In the genomic region with DNA sequence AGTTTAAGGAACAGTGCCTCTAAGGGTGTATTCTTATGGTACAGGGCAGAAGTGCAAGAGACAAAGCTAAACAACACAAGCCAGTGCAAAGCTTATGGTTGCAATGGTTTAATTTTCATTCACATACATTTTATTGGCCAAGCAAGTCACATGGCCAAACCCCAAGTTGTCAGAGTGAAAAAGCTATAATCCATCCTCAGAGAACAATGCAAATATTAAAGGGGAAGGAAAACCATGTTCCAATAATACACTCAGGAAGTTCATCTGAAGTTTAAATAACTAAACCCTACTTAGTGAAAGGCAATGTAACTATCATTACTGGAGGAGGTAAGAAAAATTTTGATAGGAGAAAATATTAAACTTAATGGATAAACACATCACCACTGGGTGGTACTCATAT, we compare ENCODE assay signal across 28 cellular contexts. TPM values are rescaled to one million over a fixed set of nuclear protein-coding genes. Genes with fewer than 3 reads are reported as not detected.
DNase-seq lines count a peak whose midpoint lies in the region; ATAC-seq and TF ChIP-seq lines count a peak whose summit lies in the region.
"Had no signal": no experiment of that assay in that cellular context is flagged by ENCODE, and none has a peak within 500 bp of the region (broad histone marks: within the 10 kb centered on the region; RNA-seq: fewer than 3 reads in every experiment).

No MANE protein-coding gene starts in this region.

- TF ChIP-seq CTCF in RWPE2 (IDR thresholded peaks at IDR 0.05; ENCODE audit: poor library complexity, severe bottlenecking) (no peak), transverse colon (IDR thresholded peaks at IDR 0.05) (no peak)

- in situ Hi-C loops in transverse colon (cut with MboI; ENCODE audit: low pct_ligation_motif_present in 1 of 4, low pct_unique_long_range_greater_than_20kb in 1 of 4, low sequenced_read_pairs in 3 of 4), result no loop called here

- no peak for TF ChIP-seq POLR2A in transverse colon (IDR thresholded peaks at IDR 0.05)

- peak; percentile 41 for ATAC-seq in GM18868 (IDR thresholded peaks at IDR 0.05; ENCODE audit: unreplicated experiment)
- ATAC-seq in HG03060 (IDR thresholded peaks at IDR 0.05; ENCODE audit: low read depth, unreplicated experiment), result peak; percentile 35
- no peak for ATAC-seq in RWPE2 (ENCODE audit: low read depth)
- no peak for ATAC-seq in SK-N-SH treated with all-trans-retinoic acid at 6 μM for 48 hours
- ATAC-seq: activated CD4-positive, CD25-positive, alpha-beta regulatory T cell treated with anti-CD3 and anti-CD28 coated beads, Interleukin-2, amount 50 U/mL, for 24 hours; activated T-helper 17 cell treated with anti-CD3 and anti-CD28 coated beads, Interleukin-2, amount 50 U/mL, for 72 hours; effector memory CD8-positive, alpha-beta T cell; esophagus mucosa; foreskin keratinocyte; HCT116; right cardiac atrium; T-cell had no signal

- no peaks in the 10 kb centered on the region for H3K9me3 ChIP-seq in RWPE2 (ENCODE audit: severe bottlenecking)
- no peaks in the 10 kb centered on the region for H3K9me3 ChIP-seq in transverse colon
- H3K9me3 ChIP-seq: breast epithelium, colonic mucosa, SJCRH30 had no signal

- intact Hi-C loops in transverse colon (cut with DNase I; ENCODE audit: low total_unique reads), result no loop called here

- H3K4me1 ChIP-seq in RWPE2 (ENCODE audit: insufficient read depth, poor library complexity, severe bottlenecking), result peaks cover 32% of the 10 kb centered on the region
- H3K4me1 ChIP-seq in transverse colon, result peaks cover 0 to 27% (median 5%) of the 10 kb centered on the region in 4 donors
- H3K4me1 ChIP-seq: breast epithelium, colonic mucosa, foreskin keratinocyte had no signal

- H3K36me3 ChIP-seq in RWPE2 (ENCODE audit: low read depth) (no peaks in the 10 kb centered on the region), transverse colon (no peaks in the 10 kb centered on the region)
- H3K36me3 ChIP-seq: breast epithelium, colonic mucosa, SJCRH30 had no signal

- DNase-seq in RWPE2 (ENCODE audit: low spot score), result no peak
- DNase-seq in lung microvascular endothelial cell (ENCODE audit: low read depth in 2 of 2), result peak; percentile 81 to 93
- DNase-seq in transverse colon, result no peak
- no peak for DNase-seq in activated naive CD4-positive, alpha-beta T cell treated with anti-CD3 and anti-CD28 coated beads, Interleukin-2, amount 50 U/mL, for 16 hours
- DNase-seq: activated CD4-positive, alpha-beta memory T cell treated with anti-CD3 and anti-CD28 coated beads for 36 hours; amygdala; CD4-positive, alpha-beta memory T cell; colonic mucosa; effector memory CD8-positive, alpha-beta T cell; foreskin keratinocyte; mesenchymal stem cell; NCI-H1694 treated with DMSO at 0.1 percent for 48 hours; NCI-H2171; NCI-H510A treated with DMSO at 0.1 percent for 48 hours; right cardiac atrium; SJCRH30; stimulated activated CD4-positive, alpha-beta T cell treated with anti-CD3 and anti-CD28 coated beads, Interleukin-2, amount 100 ng/mL, for 48 hours; substantia nigra; T-cell had no signal

- peak overlapping the region; percentile 43 for H3K27ac ChIP-seq in RWPE2 (ENCODE audit: poor library complexity, severe bottlenecking)
- no peak overlapping the region for H3K27ac ChIP-seq in transverse colon
- H3K27ac ChIP-seq: breast epithelium, colonic mucosa, foreskin keratinocyte, HL-60, SJCRH30 had no signal

- no peak for TF ChIP-seq EP300 in transverse colon (IDR thresholded peaks at IDR 0.05; ENCODE audit: low read depth)

- H3K4me3 ChIP-seq in RWPE2 (ENCODE audit: severe bottlenecking), result no peak overlapping the region
- no peak overlapping the region for H3K4me3 ChIP-seq in transverse colon
- H3K4me3 ChIP-seq: breast epithelium, colonic mucosa, SJCRH30 had no signal

- H3K27me3 ChIP-seq in RWPE2 (ENCODE audit: insufficient read depth, poor library complexity, severe bottlenecking) (no peaks in the 10 kb centered on the region), transverse colon (no peaks in the 10 kb centered on the region)
- H3K27me3 ChIP-seq: breast epithelium, colonic mucosa, foreskin keratinocyte, SJCRH30 had no signal

TF ChIP-seq in SK-N-SH treated with all-trans-retinoic acid at 6 μM for 48 hours, 23 proteins besides CTCF, POLR2A, EP300 and RAD21 (continues in another document):
- TF ChIP-seq ARNTL (CRISPR knock-in tag; IDR thresholded peaks at IDR 0.05; ENCODE audit: borderline replicate concordance, low read depth) (no peak), BACH2 (CRISPR knock-in tag; IDR thresholded peaks at IDR 0.05; ENCODE audit: borderline replicate concordance) (no peak), ZNF565 (CRISPR knock-in tag; conservative IDR thresholded peaks at IDR 0.05; ENCODE audit: low read depth) (no peak), ZNF70 (CRISPR knock-in tag; IDR thresholded peaks at IDR 0.05) (no peak), OSR1 (CRISPR knock-in tag; IDR thresholded peaks at IDR 0.05) (no peak), TCF4 (CRISPR knock-in tag; IDR thresholded peaks at IDR 0.05; ENCODE audit: borderline replicate concordance) (no peak), ZC3H10 (CRISPR knock-in tag; IDR thresholded peaks at IDR 0.05) (no peak), ZFP3 (CRISPR knock-in tag; IDR thresholded peaks at IDR 0.05) (no peak), CSDC2 (CRISPR knock-in tag; IDR thresholded peaks at IDR 0.05) (no peak), ESRRG (CRISPR knock-in tag; IDR thresholded peaks at IDR 0.05) (no peak), PPARA (CRISPR knock-in tag; IDR thresholded peaks at IDR 0.05; ENCODE audit: borderline replicate concordance) (no peak), ISL1 (CRISPR knock-in tag; IDR thresholded peaks at IDR 0.05) (no peak)
- TF ChIP-seq, protein P1, sequence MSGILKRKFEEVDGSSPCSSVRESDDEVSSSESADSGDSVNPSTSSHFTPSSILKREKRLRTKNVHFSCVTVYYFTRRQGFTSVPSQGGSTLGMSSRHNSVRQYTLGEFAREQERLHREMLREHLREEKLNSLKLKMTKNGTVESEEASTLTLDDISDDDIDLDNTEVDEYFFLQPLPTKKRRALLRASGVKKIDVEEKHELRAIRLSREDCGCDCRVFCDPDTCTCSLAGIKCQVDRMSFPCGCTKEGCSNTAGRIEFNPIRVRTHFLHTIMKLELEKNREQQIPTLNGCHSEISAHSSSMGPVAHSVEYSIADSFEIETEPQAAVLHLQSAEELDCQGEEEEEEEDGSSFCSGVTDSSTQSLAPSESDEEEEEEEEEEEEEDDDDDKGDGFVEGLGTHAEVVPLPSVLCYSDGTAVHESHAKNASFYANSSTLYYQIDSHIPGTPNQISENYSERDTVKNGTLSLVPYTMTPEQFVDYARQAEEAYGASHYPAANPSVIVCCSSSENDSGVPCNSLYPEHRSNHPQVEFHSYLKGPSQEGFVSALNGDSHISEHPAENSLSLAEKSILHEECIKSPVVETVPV (CRISPR knock-in tag; IDR thresholded peaks at IDR 0.05), result no peak
- TF ChIP-seq, protein P2, sequence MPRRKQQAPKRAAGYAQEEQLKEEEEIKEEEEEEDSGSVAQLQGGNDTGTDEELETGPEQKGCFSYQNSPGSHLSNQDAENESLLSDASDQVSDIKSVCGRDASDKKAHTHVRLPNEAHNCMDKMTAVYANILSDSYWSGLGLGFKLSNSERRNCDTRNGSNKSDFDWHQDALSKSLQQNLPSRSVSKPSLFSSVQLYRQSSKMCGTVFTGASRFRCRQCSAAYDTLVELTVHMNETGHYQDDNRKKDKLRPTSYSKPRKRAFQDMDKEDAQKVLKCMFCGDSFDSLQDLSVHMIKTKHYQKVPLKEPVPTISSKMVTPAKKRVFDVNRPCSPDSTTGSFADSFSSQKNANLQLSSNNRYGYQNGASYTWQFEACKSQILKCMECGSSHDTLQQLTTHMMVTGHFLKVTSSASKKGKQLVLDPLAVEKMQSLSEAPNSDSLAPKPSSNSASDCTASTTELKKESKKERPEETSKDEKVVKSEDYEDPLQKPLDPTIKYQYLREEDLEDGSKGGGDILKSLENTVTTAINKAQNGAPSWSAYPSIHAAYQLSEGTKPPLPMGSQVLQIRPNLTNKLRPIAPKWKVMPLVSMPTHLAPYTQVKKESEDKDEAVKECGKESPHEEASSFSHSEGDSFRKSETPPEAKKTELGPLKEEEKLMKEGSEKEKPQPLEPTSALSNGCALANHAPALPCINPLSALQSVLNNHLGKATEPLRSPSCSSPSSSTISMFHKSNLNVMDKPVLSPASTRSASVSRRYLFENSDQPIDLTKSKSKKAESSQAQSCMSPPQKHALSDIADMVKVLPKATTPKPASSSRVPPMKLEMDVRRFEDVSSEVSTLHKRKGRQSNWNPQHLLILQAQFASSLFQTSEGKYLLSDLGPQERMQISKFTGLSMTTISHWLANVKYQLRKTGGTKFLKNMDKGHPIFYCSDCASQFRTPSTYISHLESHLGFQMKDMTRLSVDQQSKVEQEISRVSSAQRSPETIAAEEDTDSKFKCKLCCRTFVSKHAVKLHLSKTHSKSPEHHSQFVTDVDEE (CRISPR knock-in tag; IDR thresholded peaks at IDR 0.05), result no peak
- TF ChIP-seq, protein P3, sequence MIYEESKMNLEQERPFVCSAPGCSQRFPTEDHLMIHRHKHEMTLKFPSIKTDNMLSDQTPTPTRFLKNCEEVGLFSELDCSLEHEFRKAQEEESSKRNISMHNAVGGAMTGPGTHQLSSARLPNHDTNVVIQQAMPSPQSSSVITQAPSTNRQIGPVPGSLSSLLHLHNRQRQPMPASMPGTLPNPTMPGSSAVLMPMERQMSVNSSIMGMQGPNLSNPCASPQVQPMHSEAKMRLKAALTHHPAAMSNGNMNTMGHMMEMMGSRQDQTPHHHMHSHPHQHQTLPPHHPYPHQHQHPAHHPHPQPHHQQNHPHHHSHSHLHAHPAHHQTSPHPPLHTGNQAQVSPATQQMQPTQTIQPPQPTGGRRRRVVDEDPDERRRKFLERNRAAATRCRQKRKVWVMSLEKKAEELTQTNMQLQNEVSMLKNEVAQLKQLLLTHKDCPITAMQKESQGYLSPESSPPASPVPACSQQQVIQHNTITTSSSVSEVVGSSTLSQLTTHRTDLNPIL (CRISPR knock-in tag; IDR thresholded peaks at IDR 0.05; ENCODE audit: low read depth), result no peak
- TF ChIP-seq, protein P4, sequence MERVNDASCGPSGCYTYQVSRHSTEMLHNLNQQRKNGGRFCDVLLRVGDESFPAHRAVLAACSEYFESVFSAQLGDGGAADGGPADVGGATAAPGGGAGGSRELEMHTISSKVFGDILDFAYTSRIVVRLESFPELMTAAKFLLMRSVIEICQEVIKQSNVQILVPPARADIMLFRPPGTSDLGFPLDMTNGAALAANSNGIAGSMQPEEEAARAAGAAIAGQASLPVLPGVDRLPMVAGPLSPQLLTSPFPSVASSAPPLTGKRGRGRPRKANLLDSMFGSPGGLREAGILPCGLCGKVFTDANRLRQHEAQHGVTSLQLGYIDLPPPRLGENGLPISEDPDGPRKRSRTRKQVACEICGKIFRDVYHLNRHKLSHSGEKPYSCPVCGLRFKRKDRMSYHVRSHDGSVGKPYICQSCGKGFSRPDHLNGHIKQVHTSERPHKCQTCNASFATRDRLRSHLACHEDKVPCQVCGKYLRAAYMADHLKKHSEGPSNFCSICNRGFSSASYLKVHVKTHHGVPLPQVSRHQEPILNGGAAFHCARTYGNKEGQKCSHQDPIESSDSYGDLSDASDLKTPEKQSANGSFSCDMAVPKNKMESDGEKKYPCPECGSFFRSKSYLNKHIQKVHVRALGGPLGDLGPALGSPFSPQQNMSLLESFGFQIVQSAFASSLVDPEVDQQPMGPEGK (CRISPR knock-in tag; IDR thresholded peaks at IDR 0.05; ENCODE audit: borderline replicate concordance), result no peak

RNA-seq across cellular contexts. Expression of a gene that starts 26.6 kb away (rescaled TPM):
- total RNA-seq in lung microvascular endothelial cell (116 and 187 TPM in 2 replicates), transverse colon (10 to 100 TPM in 1 of 4 donors, 1 to 10 TPM in 3; 2.2 to 12.4 (median 6.5) TPM)
- total RNA-seq: activated CD4-positive, alpha-beta memory T cell treated with anti-CD3 and anti-CD28 coated beads for 36 hours; activated T-helper 17 cell treated with anti-CD3 and anti-CD28 coated beads, Interleukin-2, amount 50 U/mL, for 72 hours; foreskin keratinocyte had no signal

Comparison
In these comparisons a context has a peak if more than half of its experiments do, and no peak if none do; other contexts are left out.
1. ATAC-seq: peak in GM18868 (single experiment) and HG03060 (single experiment); none in RWPE2 (single experiment) and SK-N-SH treated with all-trans-retinoic acid at 6 μM for 48 hours (single experiment).
2. DNase-seq: peak in lung microvascular endothelial cell (2 of 2); none in RWPE2 (single experiment), transverse colon (single experiment) and activated naive CD4-positive, alpha-beta T cell treated with anti-CD3 and anti-CD28 coated beads, Interleukin-2, amount 50 U/mL, for 16 hours (single experiment).